Comparison of ENCODE assay signal across 9 cellular contexts in the genomic region with DNA sequence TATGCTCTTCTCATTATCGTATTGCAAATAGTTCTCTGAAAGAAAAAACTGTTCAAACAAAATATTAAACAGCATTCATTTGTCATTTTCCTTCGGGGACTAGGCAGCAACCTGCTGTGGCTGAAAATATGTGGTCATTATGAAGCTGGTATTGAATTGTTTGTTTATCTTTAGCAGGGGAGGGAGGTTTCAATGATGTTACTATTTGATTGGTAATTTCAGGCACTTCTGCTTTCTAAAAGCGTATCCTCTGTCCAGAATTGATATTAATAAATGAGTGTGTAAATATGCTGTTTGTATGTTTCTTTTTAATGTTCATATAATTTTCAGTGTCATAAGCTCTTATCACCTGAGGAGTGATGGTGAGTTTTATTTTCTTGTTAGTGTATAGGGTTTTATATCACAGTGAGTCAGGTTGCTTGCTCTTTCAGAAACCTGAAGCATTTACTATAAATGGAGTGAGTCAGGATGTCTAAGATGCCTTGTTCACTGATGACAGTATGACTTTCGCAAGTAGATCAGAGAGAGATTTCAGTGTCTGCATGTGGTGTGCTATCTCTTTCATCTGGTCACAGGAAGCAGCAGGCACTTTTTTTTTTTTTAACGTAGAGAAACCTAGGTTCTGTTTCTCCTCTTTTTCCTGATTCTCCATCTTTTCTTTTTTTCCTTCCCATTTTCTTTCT.
DNase-seq lines count a peak whose midpoint lies in the region; ATAC-seq and TF ChIP-seq lines count a peak whose summit lies in the region.
"Had no signal": no experiment of that assay in that cellular context is flagged by ENCODE, and none has a peak within 500 bp of the region (broad histone marks: within the 10 kb centered on the region; RNA-seq: fewer than 3 reads in every experiment).

No MANE protein-coding gene starts in this region.

- TF ChIP-seq CTCF in KMS-11 (conservative IDR thresholded peaks at IDR 0.05; ENCODE audit: low read depth, low read length): no peak

- peak overlapping the region; percentile 23 for H2AFZ ChIP-seq in KMS-11 (ENCODE audit: low read depth)

- DNase-seq in Caki2 (ENCODE audit: low read depth) (peak; percentile 59), SW480 (ENCODE audit: low spot score) (peak; percentile 10), left kidney (ENCODE audit: low read depth, low spot score) (peak; percentile 14), Right ventricle myocardium superior (no peak), NAMALWA (ENCODE audit: low spot score) (no peak)
- DNase-seq in stimulated activated CD4-positive, alpha-beta T cell treated with anti-CD3 and anti-CD28 coated beads, Interleukin-15, amount 100 ng/mL, for 24 hours: no peak
- DNase-seq: activated CD4-positive, alpha-beta T cell treated with anti-CD3 and anti-CD28 coated beads, Interleukin-2, amount 50 U/mL, for 1 hour had no signal

- H3K9ac ChIP-seq in KMS-11: no peak overlapping the region; the same call in 1 of the 2 replicates

- no peaks in the 10 kb centered on the region for H3K27me3 ChIP-seq in KMS-11 (ENCODE audit: insufficient read depth, low read depth)

- intact Hi-C loops in Right ventricle myocardium superior (cut with DNase I): no loop called here

- no peaks in the 10 kb centered on the region for H3K36me3 ChIP-seq in KMS-11 (ENCODE audit: insufficient read depth)

- ATAC-seq in Right ventricle myocardium superior (ENCODE audit: poor library complexity): no peak
- no peak for ATAC-seq in GM18909 (IDR thresholded peaks at IDR 0.05; ENCODE audit: poor library complexity, unreplicated experiment)

- no peak overlapping the region for H3K4me3 ChIP-seq in KMS-11 (IDR thresholded peaks at IDR 0.05; ENCODE audit: insufficient read depth, low read depth, low read length)

- H4K20me1 ChIP-seq in KMS-11 (ENCODE audit: insufficient read depth): no peaks in the 10 kb centered on the region

- H3K79me2 ChIP-seq in KMS-11 (ENCODE audit: insufficient read depth, low read depth): no peaks in the 10 kb centered on the region

- H3K27ac ChIP-seq in KMS-11: peak overlapping the region; percentile 45

- H3K4me2 ChIP-seq in KMS-11: peak overlapping the region; percentile 52

- in situ Hi-C loops in Caki2 (cut with HindIII; ENCODE audit: low pct_unique_long_range_greater_than_20kb, low sequenced_read_pairs): no loop called here

- H3K4me1 ChIP-seq in KMS-11 (ENCODE audit: low read depth, poor library complexity, severe bottlenecking): peaks cover 29% of the 10 kb centered on the region

Comparison
In these comparisons a context has a peak if more than half of its experiments do, and no peak if none do; other contexts are left out.
1. DNase-seq: peak in Caki2 (single experiment), SW480 (single experiment) and left kidney (single experiment); none in Right ventricle myocardium superior (single experiment), stimulated activated CD4-positive, alpha-beta T cell treated with anti-CD3 and anti-CD28 coated beads, Interleukin-15, amount 100 ng/mL, for 24 hours (single experiment) and NAMALWA (single experiment).